7 cellular contexts compared by ENCODE assay signal in the genomic region with DNA sequence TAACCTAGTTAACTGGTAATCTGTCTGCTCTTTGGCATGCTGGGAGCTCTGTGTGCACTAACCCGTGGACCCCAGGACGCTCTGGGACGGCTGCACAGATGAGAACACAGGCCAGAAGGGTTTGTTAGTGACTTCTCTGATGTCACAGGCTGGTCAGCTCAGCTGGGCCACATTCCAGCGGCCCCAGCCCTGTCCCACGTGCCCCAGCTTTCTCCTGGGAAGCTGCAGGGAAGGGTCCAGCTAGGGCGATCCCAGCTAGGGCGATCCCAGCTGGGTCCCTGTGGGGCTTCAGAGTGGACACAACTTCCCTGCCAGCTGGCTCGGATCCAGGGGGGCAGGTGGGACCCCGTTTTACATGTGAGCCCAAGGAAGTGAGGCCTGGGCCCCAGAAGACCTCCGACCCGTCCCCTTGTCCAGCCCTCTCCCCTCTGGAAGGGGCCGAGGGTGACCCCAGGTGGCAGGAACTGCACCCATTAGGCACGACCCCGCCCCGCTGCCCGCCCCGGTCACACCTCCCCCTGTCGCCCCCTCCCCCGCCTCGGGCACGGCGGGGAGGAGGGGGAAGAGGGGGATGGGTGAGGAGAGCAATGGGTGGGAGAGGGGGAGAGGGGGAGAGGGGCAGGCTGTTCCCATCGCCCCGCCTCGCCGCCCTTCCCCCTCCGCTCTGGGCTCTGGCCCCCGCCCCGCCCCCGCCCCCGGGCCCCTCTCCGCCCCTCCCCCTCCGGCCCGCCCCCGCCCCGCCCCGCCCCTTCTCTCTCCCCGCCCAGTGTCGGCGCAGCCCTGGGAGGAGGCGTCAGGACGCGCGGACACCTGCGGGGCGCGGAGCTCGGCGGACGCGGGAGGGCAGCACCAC.
A peak's percentile ranks its signal among the peaks of the same experiment; 100 is the strongest.
DNase-seq lines count a peak whose midpoint lies in the region; ATAC-seq and TF ChIP-seq lines count a peak whose summit lies in the region.

No MANE protein-coding gene starts in this region.

- ATAC-seq in left lobe of liver (peak; percentile 69), thoracic aorta (ENCODE audit: insufficient number of reproducible peaks, low FRiP score, low read depth) (no peak)

- H3K36me3 ChIP-seq in H7 (replicated peaks; ENCODE audit: control insufficient read depth, insufficient read depth, low read length), result no peaks in the 10 kb centered on the region
- H3K36me3 ChIP-seq in breast epithelium, result no peaks in the 10 kb centered on the region
- H3K36me3 ChIP-seq in thoracic aorta, result no peaks in the 10 kb centered on the region

- H3K4me3 ChIP-seq in H7 (ENCODE audit: insufficient read depth, low read depth, low read length) (peak overlapping the region; percentile 69), breast epithelium (peak overlapping the region; percentile 20 to 74 (median 66)), thoracic aorta (peak overlapping the region; percentile 67), lower leg skin (ENCODE audit: low read depth, poor library complexity, severe bottlenecking) (no peak overlapping the region)

- 18 to 26% methylated on average over 10 to 22 of the region's 51 CpGs for WGBS in lower leg skin, 2 donors

- peaks cover 16% of the 10 kb centered on the region for H3K27me3 ChIP-seq in H7 (ENCODE audit: control insufficient read depth, insufficient read depth, low read length)
- H3K27me3 ChIP-seq in breast epithelium, result peaks cover 0 to 6% of the 10 kb centered on the region in 2 donors
- no peaks in the 10 kb centered on the region for H3K27me3 ChIP-seq in thoracic aorta (replicated peaks; ENCODE audit: insufficient read depth)

- peaks cover 0 to 7% of the 10 kb centered on the region in 2 donors for H3K4me1 ChIP-seq in breast epithelium
- peaks cover 8 to 16% of the 10 kb centered on the region in 2 donors for H3K4me1 ChIP-seq in thoracic aorta (ENCODE audit: control insufficient read depth in 1 of 2, low read depth in 2 of 2)

- intact Hi-C loops in breast epithelium (cut with DNase I; ENCODE audit: low total_unique reads), result no loop called here
- intact Hi-C loops in lower leg skin (cut with DNase I; ENCODE audit: low total_unique reads), result no loop called here

- DNase-seq in GM13976 (ENCODE audit: low spot score) (peak; percentile 87), H7 (peak; percentile 98), NCI-H510A treated with DMSO at 0.1 percent for 48 hours (lab: John Stamatoyannopoulos, UW) (peak; percentile 48), breast epithelium (ENCODE audit: low spot score in 2 of 2) (no peak), left lobe of liver (ENCODE audit: low spot score) (peak; percentile 84), thoracic aorta (ENCODE audit: low spot score) (no peak), lower leg skin (ENCODE audit: low spot score in 2 of 2) (no peak)

- peak; percentile 35 for TF ChIP-seq CTCF in GM13976 (IDR thresholded peaks at IDR 0.05; ENCODE audit: borderline replicate concordance, control extremely low read depth, extremely low read depth, insufficient read depth, missing control alignments)
- TF ChIP-seq CTCF in breast epithelium (IDR thresholded peaks at IDR 0.05), result no peak
- TF ChIP-seq CTCF in thoracic aorta (IDR thresholded peaks at IDR 0.05), result no peak
- no peak for TF ChIP-seq CTCF in lower leg skin (IDR thresholded peaks at IDR 0.05)

- H3K27ac ChIP-seq in breast epithelium (peak overlapping the region; percentile 48 to 58), thoracic aorta (no peak overlapping the region)

- H3K9me3 ChIP-seq in breast epithelium (no peaks in the 10 kb centered on the region), thoracic aorta (no peaks in the 10 kb centered on the region)

- TF ChIP-seq POLR2A in breast epithelium (IDR thresholded peaks at IDR 0.05), result no peak
- no peak for TF ChIP-seq POLR2A in lower leg skin (IDR thresholded peaks at IDR 0.05)

- in situ Hi-C loops in GM13976 (cut with MboI; ENCODE audit: low sequenced_read_pairs, unreplicated experiment), result no loop called here

Comparison
In these comparisons a context has a peak if more than half of its experiments do, and no peak if none do; other contexts are left out.
1. DNase-seq: peak in GM13976 (single experiment), H7 (single experiment), NCI-H510A treated with DMSO at 0.1 percent for 48 hours (single experiment) and left lobe of liver (single experiment); none in breast epithelium (0 of 2), thoracic aorta (single experiment) and lower leg skin (0 of 2).
2. H3K27ac ChIP-seq: peak in breast epithelium (2 of 2); none in thoracic aorta (0 of 2).